1 cellular context compared by ENCODE assay signal in genomic region chr1:171615122-171615906, GRCh38. TPM values are rescaled to one million over a fixed set of nuclear protein-coding genes. Genes with fewer than 3 reads are reported as not detected.
"Had no signal": no experiment of that assay in that cellular context is flagged by ENCODE, and none has a peak within 500 bp of the region (broad histone marks: within the 10 kb centered on the region; RNA-seq: fewer than 3 reads in every experiment).

No MANE protein-coding gene starts in this region.

RNA-seq across cellular contexts. Expression of gene MYOCOS, which starts 6.7 kb away (rescaled TPM):
- polyA plus RNA-seq: esophagus had no signal
